21 cellular contexts compared by ENCODE assay signal in genomic region chr20:57547250-57547649, GRCh38. TPM values are rescaled to one million over a fixed set of nuclear protein-coding genes. Genes with fewer than 3 reads are reported as not detected.
DNase-seq lines count a peak whose midpoint lies in the region; ATAC-seq, FAIRE-seq and TF ChIP-seq lines count a peak whose summit lies in the region.
"Had no signal": no experiment of that assay in that cellular context is flagged by ENCODE, and none has a peak within 500 bp of the region (broad histone marks: within the 10 kb centered on the region; RNA-seq: fewer than 3 reads in every experiment).

No MANE protein-coding gene starts in this region.

- H3K4me1 Mint-ChIP-seq in activated CD4-positive, alpha-beta memory T cell treated with anti-CD3 and anti-CD28 coated beads for 36 hours (ENCODE audit: low read depth) = peaks cover 2% of the 10 kb centered on the region
- H3K4me1 Mint-ChIP-seq: activated naive CD8-positive, alpha-beta T cell treated with anti-CD3 and anti-CD28 coated beads, Interleukin-2, amount 10 ng/mL, durations not matched to agents 7 days and 5 days had no signal

- DNase-seq in COLO829 (ENCODE audit: low spot score) (peak; percentile 51), HPDE6-E6E7 (ENCODE audit: extremely low spot score) (peak; percentile 60), bronchial epithelial cell (ENCODE audit: low read depth) (peak; percentile 51), left lung (no peak), NCI-H1930 (lab: John Stamatoyannopoulos, UW) (no peak), NCI-H2196 (lab: John Stamatoyannopoulos, UW; ENCODE audit: unreplicated experiment) (no peak)
- no peak for DNase-seq in activated CD4-positive, alpha-beta memory T cell treated with anti-CD3 and anti-CD28 coated beads for 36 hours
- DNase-seq: activated CD4-positive, alpha-beta T cell treated with anti-CD3 and anti-CD28 coated beads, Interleukin-2, amount 50 U/mL, for 4 hours; activated naive CD8-positive, alpha-beta T cell treated with anti-CD3 and anti-CD28 coated beads, Interleukin-2, amount 10 ng/mL, durations not matched to agents 7 days and 5 days; activated T-cell treated with anti-CD3 and anti-CD28 coated beads, Interleukin-2, amount 50 U/mL, for 24 hours; effector memory CD4-positive, alpha-beta T cell; left ventricle myocardium superior; NCI-H1048; NCI-H2107; NCI-H774; pancreas; stimulated activated CD4-positive, alpha-beta T cell treated with anti-CD3 and anti-CD28 coated beads, Interleukin-2, amount 100 ng/mL, for 48 hours had no signal

- H3K27ac Mint-ChIP-seq in activated CD4-positive, alpha-beta memory T cell treated with anti-CD3 and anti-CD28 coated beads for 36 hours = no peak overlapping the region
- H3K27ac Mint-ChIP-seq: activated naive CD8-positive, alpha-beta T cell treated with anti-CD3 and anti-CD28 coated beads, Interleukin-2, amount 10 ng/mL, durations not matched to agents 7 days and 5 days; activated T-cell treated with anti-CD3 and anti-CD28 coated beads, Interleukin-2, amount 50 U/mL, for 24 hours had no signal

- FAIRE-seq in bronchial epithelial cell (lab: Jason Lieb, UNC) = no peak
- FAIRE-seq: G401.6, pancreas had no signal

- H3K36me3 ChIP-seq in bronchial epithelial cell (ENCODE audit: control insufficient read depth, insufficient read depth, low read length) (no peaks in the 10 kb centered on the region), left lung (no peaks in the 10 kb centered on the region)
- H3K36me3 ChIP-seq: pancreas, vagina had no signal

- no peak for TF ChIP-seq CTCF in bronchial epithelial cell (IDR thresholded peaks at IDR 0.05; ENCODE audit: insufficient read depth, low read length, severe bottlenecking)
- no peak for TF ChIP-seq CTCF in left lung (IDR thresholded peaks at IDR 0.05)

- H3K4me3 Mint-ChIP-seq in activated CD4-positive, alpha-beta memory T cell treated with anti-CD3 and anti-CD28 coated beads for 36 hours = no peak overlapping the region
- H3K4me3 Mint-ChIP-seq: activated naive CD8-positive, alpha-beta T cell treated with anti-CD3 and anti-CD28 coated beads, Interleukin-2, amount 10 ng/mL, durations not matched to agents 7 days and 5 days; activated T-cell treated with anti-CD3 and anti-CD28 coated beads, Interleukin-2, amount 50 U/mL, for 24 hours had no signal

- H3K27me3 Mint-ChIP-seq in activated CD4-positive, alpha-beta memory T cell treated with anti-CD3 and anti-CD28 coated beads for 36 hours = peaks cover 9% of the 10 kb centered on the region

- H3K4me3 ChIP-seq in bronchial epithelial cell (ENCODE audit: low read depth, low read length) (no peak overlapping the region), left lung (no peak overlapping the region)
- H3K4me3 ChIP-seq: pancreas, vagina had no signal

- H3K27me3 ChIP-seq in bronchial epithelial cell (ENCODE audit: control insufficient read depth, insufficient read depth, low read length) = peaks cover 7% of the 10 kb centered on the region
- peaks cover 0 to 12% of the 10 kb centered on the region in 2 donors for H3K27me3 ChIP-seq in left lung
- H3K27me3 ChIP-seq: pancreas, vagina had no signal

- ATAC-seq in left lung (peak; percentile 71), HG03378 (IDR thresholded peaks at IDR 0.05; ENCODE audit: unreplicated experiment) (no peak)
- ATAC-seq: left ventricle myocardium superior had no signal

- no peak overlapping the region for H3K27ac ChIP-seq in left lung
- H3K27ac ChIP-seq: pancreas, vagina had no signal

- H3K9me3 ChIP-seq in left lung = no peaks in the 10 kb centered on the region
- H3K9me3 ChIP-seq: pancreas, vagina had no signal

- H3K9me3 Mint-ChIP-seq in activated CD4-positive, alpha-beta memory T cell treated with anti-CD3 and anti-CD28 coated beads for 36 hours = no peaks in the 10 kb centered on the region
- H3K9me3 Mint-ChIP-seq: activated naive CD8-positive, alpha-beta T cell treated with anti-CD3 and anti-CD28 coated beads, Interleukin-2, amount 10 ng/mL, durations not matched to agents 7 days and 5 days; activated T-cell treated with anti-CD3 and anti-CD28 coated beads, Interleukin-2, amount 50 U/mL, for 24 hours had no signal

- CTCF ChIA-PET in activated CD4-positive, alpha-beta memory T cell treated with anti-CD3 and anti-CD28 coated beads for 36 hours (lab: Charles Lee) = no interaction called here

- intact Hi-C loops in left lung (cut with DNase I) = no loop called here
- intact Hi-C loops in activated CD4-positive, alpha-beta memory T cell treated with anti-CD3 and anti-CD28 coated beads for 36 hours (cut with micrococcal nuclease) = no loop called here

- POLR2A ChIA-PET in activated CD4-positive, alpha-beta memory T cell treated with anti-CD3 and anti-CD28 coated beads for 36 hours (lab: Charles Lee) = no interaction called here

- no peaks in the 10 kb centered on the region for H3K4me1 ChIP-seq in left lung
- H3K4me1 ChIP-seq: pancreas, vagina had no signal

- H3K36me3 Mint-ChIP-seq in activated CD4-positive, alpha-beta memory T cell treated with anti-CD3 and anti-CD28 coated beads for 36 hours = no peaks in the 10 kb centered on the region
- H3K36me3 Mint-ChIP-seq: activated naive CD8-positive, alpha-beta T cell treated with anti-CD3 and anti-CD28 coated beads, Interleukin-2, amount 10 ng/mL, durations not matched to agents 7 days and 5 days had no signal

RNA-seq across cellular contexts. Expression of gene PCK1, which starts 13.7 kb away (rescaled TPM):
- total RNA-seq in bronchial epithelial cell (not detected in 2 replicates), left lung (not detected)
- not detected for total RNA-seq in activated CD4-positive, alpha-beta memory T cell treated with anti-CD3 and anti-CD28 coated beads for 36 hours
- total RNA-seq: activated naive CD8-positive, alpha-beta T cell treated with anti-CD3 and anti-CD28 coated beads, Interleukin-2, amount 10 ng/mL, durations not matched to agents 7 days and 5 days had no signal

RNA-seq across cellular contexts. Expression of gene CTCFL, which starts 22.3 kb away (rescaled TPM):
- total RNA-seq in bronchial epithelial cell (not detected in 2 replicates), left lung (not detected)
- not detected for total RNA-seq in activated CD4-positive, alpha-beta memory T cell treated with anti-CD3 and anti-CD28 coated beads for 36 hours
- total RNA-seq: activated naive CD8-positive, alpha-beta T cell treated with anti-CD3 and anti-CD28 coated beads, Interleukin-2, amount 10 ng/mL, durations not matched to agents 7 days and 5 days; cardiac septum; left ventricle myocardium superior; vagina had no signal

Comparison
In these comparisons a context has a peak if more than half of its experiments do, and no peak if none do; other contexts are left out.
1. DNase-seq: peak in COLO829 (single experiment), HPDE6-E6E7 (single experiment) and bronchial epithelial cell (single experiment); none in left lung (0 of 2), activated CD4-positive, alpha-beta memory T cell treated with anti-CD3 and anti-CD28 coated beads for 36 hours (single experiment), NCI-H1930 (0 of 2) and NCI-H2196 (single experiment).